ENCODE assay signal across 26 cellular contexts in the genomic region with DNA sequence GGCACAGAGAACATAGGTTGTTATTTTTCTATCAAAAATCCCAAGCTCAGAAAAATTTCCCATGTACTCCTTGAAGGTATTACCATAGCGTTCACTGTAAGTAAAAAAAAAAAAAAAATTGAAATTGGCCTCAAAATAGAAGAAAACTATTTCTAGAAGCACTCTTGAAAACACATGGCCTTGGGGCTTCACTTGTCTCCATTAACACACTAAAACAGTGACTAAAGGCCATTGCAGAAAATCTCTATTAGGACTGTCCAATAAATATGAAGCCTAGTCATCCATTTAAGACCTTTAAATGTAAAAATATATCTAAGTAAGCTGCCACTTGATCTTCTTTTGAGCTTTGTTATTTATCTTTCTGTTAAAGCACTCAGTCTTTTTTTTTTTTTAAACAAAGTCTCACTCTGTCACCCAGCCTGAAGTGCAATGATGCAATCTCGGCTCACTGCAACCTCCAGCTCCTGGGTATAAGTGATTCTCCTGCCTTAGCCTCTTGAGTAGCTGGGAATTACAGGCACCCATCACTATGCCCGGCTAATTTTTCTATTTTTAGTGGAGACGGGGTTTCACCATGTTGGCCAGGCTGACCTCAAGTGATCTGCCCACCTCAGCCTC. TPM values are rescaled to one million over a fixed set of nuclear protein-coding genes. Genes with fewer than 3 reads are reported as not detected.
"Had no signal": no experiment of that assay in that cellular context is flagged by ENCODE, and none has a peak within 500 bp of the region (broad histone marks: within the 10 kb centered on the region; RNA-seq: fewer than 3 reads in every experiment).

No MANE protein-coding gene starts in this region.

- H3K27me3 Mint-ChIP-seq: stimulated activated memory B cell treated with anti-CD40 and anti-IgM and Interleukin-4, amounts not matched to agents 10 μg/mL and 1 μg/mL and 100 μg/mL, for 72 hours had no signal

- H3K27ac Mint-ChIP-seq: activated B cell treated with CpG ODN at 0.5 μM for 24 hours; activated CD8-positive, alpha-beta T cell treated with anti-CD3 and anti-CD28 coated beads for 36 hours; activated naive CD8-positive, alpha-beta T cell treated with anti-CD3 and anti-CD28 coated beads for 36 hours; endodermal cell; mesothelial cell of epicardium; natural killer cell treated with Interleukin-12 subunit alpha and Interleukin-12 subunit beta and Interleukin-15 and Interleukin-18, amount 100 ng/mL, for 72 hours; stimulated activated memory B cell treated with anti-CD40 and anti-IgM and Interleukin-4, amounts not matched to agents 10 μg/mL and 1 μg/mL and 100 μg/mL, for 72 hours; T-helper 2 cell treated with Interferon-gamma antibody and Interleukin-4, amounts not matched to agents 5 μg/mL and 100 μg/mL, for 36 hours had no signal

- H3K4me3 Mint-ChIP-seq: activated B cell treated with CpG ODN at 0.5 μM for 24 hours; activated CD8-positive, alpha-beta T cell treated with anti-CD3 and anti-CD28 coated beads for 36 hours; activated naive CD8-positive, alpha-beta T cell treated with anti-CD3 and anti-CD28 coated beads for 36 hours; activated T-helper 17 cell treated with anti-CD3 and anti-CD28 coated beads, Interleukin-2, amount 50 U/mL, for 72 hours; endodermal cell; mesothelial cell of epicardium; natural killer cell treated with Interleukin-12 subunit alpha and Interleukin-12 subunit beta and Interleukin-15 and Interleukin-18, amount 100 ng/mL, for 72 hours; stimulated activated memory B cell treated with anti-CD40 and anti-IgM and Interleukin-4, amounts not matched to agents 10 μg/mL and 1 μg/mL and 100 μg/mL, for 72 hours; T-helper 2 cell treated with Interferon-gamma antibody and Interleukin-4, amounts not matched to agents 5 μg/mL and 100 μg/mL, for 36 hours had no signal

- H3K36me3 ChIP-seq: colonic mucosa, gastrocnemius medialis, neutrophil, pancreas had no signal

- FAIRE-seq: pancreas, TTC549 had no signal

- H3K9me3 ChIP-seq: body of pancreas, colonic mucosa, gastrocnemius medialis, neutrophil, pancreas, right lobe of liver, testis, upper lobe of left lung had no signal

- H3K27ac ChIP-seq: body of pancreas, colonic mucosa, gastrocnemius medialis, neutrophil, pancreas, right lobe of liver, testis had no signal

- H3K36me3 Mint-ChIP-seq: activated naive CD8-positive, alpha-beta T cell treated with anti-CD3 and anti-CD28 coated beads for 36 hours; mesothelial cell of epicardium; natural killer cell treated with Interleukin-12 subunit alpha and Interleukin-12 subunit beta and Interleukin-15 and Interleukin-18, amount 100 ng/mL, for 72 hours; stimulated activated memory B cell treated with anti-CD40 and anti-IgM and Interleukin-4, amounts not matched to agents 10 μg/mL and 1 μg/mL and 100 μg/mL, for 72 hours had no signal

- H3K4me1 ChIP-seq: body of pancreas, colonic mucosa, gastrocnemius medialis, pancreas, right lobe of liver, testis had no signal

- H3K4me1 Mint-ChIP-seq: activated B cell treated with CpG ODN at 0.5 μM for 24 hours; activated naive CD8-positive, alpha-beta T cell treated with anti-CD3 and anti-CD28 coated beads for 36 hours; activated T-helper 17 cell treated with anti-CD3 and anti-CD28 coated beads, Interleukin-2, amount 50 U/mL, for 72 hours; mesothelial cell of epicardium; stimulated activated memory B cell treated with anti-CD40 and anti-IgM and Interleukin-4, amounts not matched to agents 10 μg/mL and 1 μg/mL and 100 μg/mL, for 72 hours had no signal

- DNase-seq: activated B cell treated with CpG ODN at 0.5 μM for 24 hours; activated CD4-positive, alpha-beta T cell treated with anti-CD3 and anti-CD28 coated beads for 48 hours; activated CD8-positive, alpha-beta T cell treated with anti-CD3 and anti-CD28 coated beads for 36 hours; activated naive CD4-positive, alpha-beta T cell; activated naive CD8-positive, alpha-beta T cell treated with anti-CD3 and anti-CD28 coated beads for 36 hours; activated T-cell treated with anti-CD3 and anti-CD28 coated beads, Interleukin-2, amount 50 U/mL, for 1 hour; amygdala; body of pancreas; caudate nucleus; colonic mucosa; endodermal cell; gastrocnemius medialis; head of caudate nucleus; kidney glomerular epithelial cell; pancreas; right lobe of liver; stimulated activated CD4-positive, alpha-beta T cell treated with anti-CD3 and anti-CD28 coated beads, Interleukin-4, amount 100 ng/mL, for 4 hours; testis had no signal

- H3K4me3 ChIP-seq: body of pancreas, colonic mucosa, gastrocnemius medialis, pancreas, right lobe of liver, testis, upper lobe of left lung had no signal

- H3K9me3 Mint-ChIP-seq: activated B cell treated with CpG ODN at 0.5 μM for 24 hours; activated CD8-positive, alpha-beta T cell treated with anti-CD3 and anti-CD28 coated beads for 36 hours; activated naive CD8-positive, alpha-beta T cell treated with anti-CD3 and anti-CD28 coated beads for 36 hours; activated T-helper 17 cell treated with anti-CD3 and anti-CD28 coated beads, Interleukin-2, amount 50 U/mL, for 72 hours; endodermal cell; mesothelial cell of epicardium; natural killer cell treated with Interleukin-12 subunit alpha and Interleukin-12 subunit beta and Interleukin-15 and Interleukin-18, amount 100 ng/mL, for 72 hours; T-helper 2 cell treated with Interferon-gamma antibody and Interleukin-4, amounts not matched to agents 5 μg/mL and 100 μg/mL, for 36 hours had no signal

RNA-seq across cellular contexts. Expression of a gene that starts 35.8 kb away (rescaled TPM):
- total RNA-seq: activated CD8-positive, alpha-beta T cell treated with anti-CD3 and anti-CD28 coated beads for 36 hours; activated naive CD8-positive, alpha-beta T cell treated with anti-CD3 and anti-CD28 coated beads for 36 hours; mesothelial cell of epicardium had no signal
